In the genomic region with DNA sequence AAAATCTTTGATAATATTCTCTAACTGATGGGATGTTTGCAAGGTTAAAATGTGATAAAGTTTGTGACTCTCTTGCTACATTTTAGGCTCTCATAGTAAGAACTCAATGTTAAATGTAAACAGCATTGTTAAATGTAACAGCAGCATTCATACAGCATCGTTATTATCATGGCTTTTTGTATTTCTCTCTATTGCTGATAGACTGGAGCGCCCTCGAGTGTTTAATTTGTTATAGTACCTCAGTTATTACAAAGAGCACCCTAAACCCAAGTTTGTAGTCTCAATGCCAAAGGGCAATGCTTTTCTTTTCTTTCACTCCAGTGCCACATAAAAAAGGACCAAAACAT, we compare ENCODE assay signal across 8 cellular contexts. TPM values are rescaled to one million over a fixed set of nuclear protein-coding genes. Genes with fewer than 3 reads are reported as not detected.
DNase-seq lines count a peak whose midpoint lies in the region; ATAC-seq and TF ChIP-seq lines count a peak whose summit lies in the region.

No MANE protein-coding gene starts in this region.

- H3K56ac ChIP-seq in IMR-90 (ENCODE audit: extremely low read depth, insufficient read depth, low read length), result no peak overlapping the region

- WGBS in IMR-90 (ENCODE audit: extremely low coverage in 2 of 2, insufficient read length in 1 of 2), 2 experiments, result no CpG with 5 or more reads among the region's 3 CpGs
- WGBS in SK-N-SH (ENCODE audit: low lambda C conversion rate), result 4% methylated on average over 3 of the region's 3 CpGs

- H3K23ac ChIP-seq in IMR-90 (ENCODE audit: low read depth, low read length), result no peak overlapping the region

- no peak overlapping the region for H2BK20ac ChIP-seq in IMR-90 (ENCODE audit: low read depth, low read length)

- H2AK9ac ChIP-seq in IMR-90 (replicated peaks; ENCODE audit: low read depth, low read length, poor library complexity), result no peak overlapping the region

- no peak for DNase-seq in CD8-positive, alpha-beta T cell
- DNase-seq in IMR-90 (peak; percentile 23), SK-N-SH (peak; percentile 57), iPS-NIHi11 (ENCODE audit: low spot score) (peak; percentile 34)
- no peak for DNase-seq in NK-92 treated with Interleukin-12 subunit alpha and Interleukin-12 subunit beta, amount 100 ng/mL, for 24 hours (lab: John Stamatoyannopoulos, UW)

- H3K4me3 Mint-ChIP-seq in CD8-positive, alpha-beta T cell, result no peak overlapping the region

- H2AFZ ChIP-seq in IMR-90 (replicated peaks; ENCODE audit: low read length, poor library complexity), result no peak overlapping the region
- no peak overlapping the region for H2AFZ ChIP-seq in SK-N-SH (ENCODE audit: low read depth)

- TF ChIP-seq RAD21 in IMR-90 (IDR thresholded peaks at IDR 0.05; ENCODE audit: low read length), result peak; percentile 60
- peak; percentile 84 for TF ChIP-seq RAD21 in SK-N-SH (IDR thresholded peaks at IDR 0.05; ENCODE audit: low read length)

- H3K27me3 Mint-ChIP-seq in CD8-positive, alpha-beta T cell (ENCODE audit: low read depth), result no peaks in the 10 kb centered on the region

- no peaks in the 10 kb centered on the region for H3K4me1 ChIP-seq in CD8-positive, alpha-beta T cell (ENCODE audit: insufficient read depth, low read length)
- H3K4me1 ChIP-seq in IMR-90 (ENCODE audit: control insufficient read depth, insufficient read depth, low read length) (no peaks in the 10 kb centered on the region), SK-N-SH (ENCODE audit: control insufficient read depth in 1 of 2, insufficient read depth in 2 of 2, low read depth in 1 of 2, low read length in 1 of 2) (peaks cover 0 to 4% of the 10 kb centered on the region in 2 experiments; a peak in 1 of 4 replicates)

- H3K9me3 ChIP-seq in CD8-positive, alpha-beta T cell (ENCODE audit: low read length), result no peaks in the 10 kb centered on the region
- H3K9me3 ChIP-seq in IMR-90 (ENCODE audit: control insufficient read depth, insufficient read depth, low read length), result no peaks in the 10 kb centered on the region
- no peaks in the 10 kb centered on the region for H3K9me3 ChIP-seq in SK-N-SH

- no peaks in the 10 kb centered on the region for H3K4me1 Mint-ChIP-seq in CD8-positive, alpha-beta T cell (ENCODE audit: low read depth)

- TF ChIP-seq POLR2A in IMR-90 (IDR thresholded peaks at IDR 0.05; ENCODE audit: low read depth, low read length), result no peak

- H3K27ac ChIP-seq in CD8-positive, alpha-beta T cell (ENCODE audit: low read depth, low read length), result no peak overlapping the region
- H3K27ac ChIP-seq in IMR-90 (ENCODE audit: insufficient read depth, low read length) (no peak overlapping the region), SK-N-SH (ENCODE audit: low read depth in 2 of 2, low read length in 1 of 2) (no peak overlapping the region)

- H2AK5ac ChIP-seq in IMR-90 (ENCODE audit: low read depth, low read length), result no peak overlapping the region

- H3K14ac ChIP-seq in IMR-90 (replicated peaks; ENCODE audit: low read depth, low read length), result no peak overlapping the region

- POLR2A ChIA-PET in CD8-positive, alpha-beta T cell (lab: Charles Lee), result no interaction called here
- POLR2A ChIA-PET in IMR-90 (lab: Charles Lee; ENCODE audit: unreplicated experiment) (no interaction called here), SK-N-SH (lab: Yijun Ruan, JAX) (no interaction called here)

- no peak overlapping the region for H3K9ac ChIP-seq in IMR-90 (ENCODE audit: low read depth, low read length)
- no peak overlapping the region for H3K9ac ChIP-seq in SK-N-SH

- dilution Hi-C loops in IMR-90 (cut with HindIII; ENCODE audit: low sequenced_read_pairs, unreplicated experiment), result loop anchor here (10.0 kb wide), 1 partner anchor 66 kb away; no protein-coding TSS in a partner anchor

- no peaks in the 10 kb centered on the region for H3F3A ChIP-seq in SK-N-SH (replicated peaks; ENCODE audit: insufficient read depth)

- H2BK120ac ChIP-seq in IMR-90 (ENCODE audit: low read depth, low read length), result no peak overlapping the region

- H3K79me1 ChIP-seq in IMR-90 (ENCODE audit: low read depth in 1 of 2, low read length in 2 of 2), result no peaks in the 10 kb centered on the region

- no peak overlapping the region for H4K91ac ChIP-seq in IMR-90 (ENCODE audit: insufficient read depth, low read depth, low read length)

- H3K9me2 ChIP-seq in SK-N-SH, result no peaks in the 10 kb centered on the region

- no peaks in the 10 kb centered on the region for H4K20me1 ChIP-seq in IMR-90 (ENCODE audit: insufficient read depth, low read length)
- H4K20me1 ChIP-seq in SK-N-SH (ENCODE audit: insufficient read depth), result no peaks in the 10 kb centered on the region

- no peaks in the 10 kb centered on the region for H3K9me3 Mint-ChIP-seq in CD8-positive, alpha-beta T cell

- no peaks in the 10 kb centered on the region for H3K36me3 Mint-ChIP-seq in CD8-positive, alpha-beta T cell

- H3K4me2 ChIP-seq in IMR-90 (ENCODE audit: low read depth, low read length), result no peak overlapping the region
- no peak overlapping the region for H3K4me2 ChIP-seq in SK-N-SH

- no TSS peak for BruUV-seq in IMR-90 (replicated peaks; lab: Mats Ljungman, UMichigan)

- no peak overlapping the region for H3K27ac Mint-ChIP-seq in CD8-positive, alpha-beta T cell

- no peaks in the 10 kb centered on the region for H3K27me3 ChIP-seq in CD8-positive, alpha-beta T cell (ENCODE audit: insufficient read depth, low read length)
- peaks cover 14% of the 10 kb centered on the region for H3K27me3 ChIP-seq in IMR-90 (ENCODE audit: control insufficient read depth, insufficient read depth, low read length)
- H3K27me3 ChIP-seq in SK-N-SH (ENCODE audit: insufficient read depth), result no peaks in the 10 kb centered on the region

- no peak overlapping the region for H2BK5ac ChIP-seq in IMR-90 (ENCODE audit: low read depth, low read length, poor library complexity, severe bottlenecking)

- no peaks in the 10 kb centered on the region for H3K36me3 ChIP-seq in CD8-positive, alpha-beta T cell (ENCODE audit: insufficient read depth, low read length)
- H3K36me3 ChIP-seq in IMR-90 (ENCODE audit: control insufficient read depth, insufficient read depth, low read length) (no peaks in the 10 kb centered on the region), SK-N-SH (replicated peaks in 1 of 2; ENCODE audit: control insufficient read depth in 1 of 2, insufficient read depth in 2 of 2, low read length in 1 of 2) (no peaks in the 10 kb centered on the region)

- TF ChIP-seq EP300 in SK-N-SH (IDR thresholded peaks at IDR 0.05; ENCODE audit: borderline replicate concordance in 1 of 2, low read depth in 1 of 2, low read length in 1 of 2), result no peak

- in situ Hi-C loops in IMR-90 (cut with MboI; ENCODE audit: low sequenced_read_pairs), result no loop called here

- TF ChIP-seq CTCF in CD8-positive, alpha-beta T cell (IDR thresholded peaks at IDR 0.05), result peak; percentile 41
- TF ChIP-seq CTCF in IMR-90 (conservative IDR thresholded peaks at IDR 0.05; ENCODE audit: low read depth, low read length), result peak; percentile 57
- TF ChIP-seq CTCF in SK-N-SH (IDR thresholded peaks at IDR 0.05), result peak; percentile 67

- H3K4me3 ChIP-seq in CD8-positive, alpha-beta T cell (ENCODE audit: low read depth, low read length), result no peak overlapping the region
- no peak overlapping the region for H3K4me3 ChIP-seq in IMR-90 (ENCODE audit: insufficient read depth, low read depth, low read length)
- no peak overlapping the region for H3K4me3 ChIP-seq in SK-N-SH (ENCODE audit: low read depth in 2 of 2, low read length in 1 of 2)

- no peak overlapping the region for H3K18ac ChIP-seq in IMR-90 (ENCODE audit: low read depth, low read length)

- H3K9me1 ChIP-seq in IMR-90 (ENCODE audit: insufficient read depth, low read length), result no peaks in the 10 kb centered on the region

- no peak overlapping the region for H2BK15ac ChIP-seq in IMR-90 (ENCODE audit: low read depth, low read length)

- CTCF ChIA-PET in CD8-positive, alpha-beta T cell (lab: Charles Lee), result interaction anchor here (1.5 to 1.8 kb wide), 2 partner anchors 150 to 243 kb away, joined by 5 to 11 read pairs; a partner anchor contains a TSS
- CTCF ChIA-PET in IMR-90 (lab: Yijun Ruan, JAX), result interaction anchor here (1.0 kb wide), 1 partner anchor 243 kb away, joined by 3 read pairs; no protein-coding TSS in a partner anchor
- CTCF ChIA-PET in SK-N-SH (lab: Yijun Ruan, JAX), result interaction anchor here (0.9 to 6.2 kb wide), 9 partner anchors 11 to 244 kb away, joined by 3 to 57 read pairs (median 9); no protein-coding TSS in a partner anchor

- no peaks in the 10 kb centered on the region for H3K79me2 ChIP-seq in SK-N-SH (ENCODE audit: insufficient read depth)

- no peak overlapping the region for H4K8ac ChIP-seq in IMR-90 (ENCODE audit: low read depth in 2 of 2, low read length in 2 of 2)

- H3K4ac ChIP-seq in IMR-90 (ENCODE audit: low read depth, low read length), result no peak overlapping the region

- ATAC-seq in CD8-positive, alpha-beta T cell, result no peak
- ATAC-seq in IMR-90 (ENCODE audit: low read depth), result peak; percentile 76
- no peak for ATAC-seq in GM21723 (IDR thresholded peaks at IDR 0.05; ENCODE audit: unreplicated experiment)
- ATAC-seq in GM21619 (IDR thresholded peaks at IDR 0.05; ENCODE audit: unreplicated experiment), result no peak
- ATAC-seq in GM19397 (IDR thresholded peaks at IDR 0.05; ENCODE audit: unreplicated experiment), result no peak

- H4K5ac ChIP-seq in IMR-90 (ENCODE audit: low read depth, low read length), result no peak overlapping the region

- intact Hi-C loops in CD8-positive, alpha-beta T cell (cut with DNase I, micrococcal nuclease), result loop anchor here (1.0 to 10.0 kb wide), 3 partner anchors 73 to 346 kb away; no protein-coding TSS in a partner anchor
- intact Hi-C loops in IMR-90 (cut with micrococcal nuclease), result loop anchor here (1.0 to 5.0 kb wide), 4 partner anchors 72 to 343 kb away; no protein-coding TSS in a partner anchor

TF ChIP-seq in IMR-90, 13 proteins besides CTCF, POLR2A, EP300 and RAD21:
- no peak for TF ChIP-seq RFX5 (IDR thresholded peaks at IDR 0.05; ENCODE audit: low read depth, low read length)
- TF ChIP-seq SMC3 (IDR thresholded peaks at IDR 0.05; ENCODE audit: low read depth, low read length), result peak; percentile 46

TF ChIP-seq in SK-N-SH, 30 proteins besides CTCF, POLR2A, EP300 and RAD21:
- no peak for TF ChIP-seq CHD2 (IDR thresholded peaks at IDR 0.05; ENCODE audit: low read length, partially characterized antibody)
- peak; percentile 66 for TF ChIP-seq SMC3 (IDR thresholded peaks at IDR 0.05; ENCODE audit: low read depth, low read length)

RNA-seq across cellular contexts. Expression of a gene that starts 14.9 kb away (rescaled TPM):
- 10 to 100 TPM; 12.3 TPM for total RNA-seq in CD8-positive, alpha-beta T cell
- total RNA-seq in IMR-90 (2012; rRNA removed), result 8.2 and 11.9 TPM in 2 replicates
- polyA plus RNA-seq in IMR-90 (2012; rRNA removed) (18.1 and 18.8 TPM in 2 replicates), SK-N-SH (2012; rRNA removed) (4.9 and 5.7 TPM in 2 replicates)
- 8.8 and 17.5 TPM in 2 replicates for polyA plus RNA-seq in IMR-90 (2012; cell fraction: cytosol; rRNA removed)
- 17.9 and 18.6 TPM in 2 replicates for polyA plus RNA-seq in IMR-90 (2012; cell fraction: nucleus; rRNA removed; ENCODE audit: low replicate concordance)
- polyA plus RNA-seq in SK-N-SH (2012; cell fraction: cytosol; rRNA removed), result 5.4 and 5.6 TPM in 2 replicates
- polyA plus RNA-seq in SK-N-SH (2012; cell fraction: nucleus; rRNA removed), result 12.4 and 16.5 TPM in 2 replicates

Comparison
In these comparisons a context has a peak if more than half of its experiments do, and no peak if none do; other contexts are left out.
1. DNase-seq: peak in IMR-90 (single experiment), SK-N-SH (single experiment) and iPS-NIHi11 (single experiment); none in CD8-positive, alpha-beta T cell (0 of 7) and NK-92 treated with Interleukin-12 subunit alpha and Interleukin-12 subunit beta, amount 100 ng/mL, for 24 hours (single experiment).
2. Peak in every context shown above with its lines, with median percentiles within 50 percentile points of each other: CTCF ChIP-seq.